In the genomic region with DNA sequence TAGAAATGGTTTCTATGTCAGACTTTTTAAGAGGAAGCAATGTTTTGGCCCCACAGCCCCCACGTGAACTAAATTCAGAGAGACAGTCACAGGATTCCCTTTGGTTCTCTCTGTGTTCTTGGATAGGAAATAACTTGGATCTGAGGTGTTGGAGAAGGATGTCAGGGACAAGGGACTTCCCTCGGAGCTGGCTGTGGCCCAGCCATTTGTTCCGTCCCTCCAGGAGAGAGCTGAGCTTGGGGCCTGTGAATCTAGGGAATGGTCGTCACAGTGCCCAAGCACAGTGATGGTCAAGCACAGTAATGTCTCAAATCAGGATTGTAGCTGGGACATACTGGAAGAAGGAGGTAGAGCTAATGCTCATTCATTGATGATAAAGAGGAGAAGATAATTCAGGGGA, we compare ENCODE assay signal across 1 cellular context.
TF ChIP-seq lines count a peak whose summit lies in the region.

No MANE protein-coding gene starts in this region.

TF ChIP-seq in IMR-90, 13 proteins besides CTCF, POLR2A, EP300 and RAD21:
- no peak for TF ChIP-seq FOS (IDR thresholded peaks at IDR 0.05; ENCODE audit: low read depth, low read length)
- TF ChIP-seq NFE2L2 (IDR thresholded peaks at IDR 0.05; ENCODE audit: low read depth, low read length), result no peak
- no peak for TF ChIP-seq SMC3 (IDR thresholded peaks at IDR 0.05; ENCODE audit: low read depth, low read length)
- no peak for TF ChIP-seq CHD1 (IDR thresholded peaks at IDR 0.05; ENCODE audit: low read depth, low read length)
- TF ChIP-seq MAZ (IDR thresholded peaks at IDR 0.05; ENCODE audit: borderline replicate concordance, low read depth, low read length), result no peak
- TF ChIP-seq MXI1 (IDR thresholded peaks at IDR 0.05; ENCODE audit: borderline replicate concordance, low read depth, low read length), result no peak
- TF ChIP-seq BHLHE40 (IDR thresholded peaks at IDR 0.05; ENCODE audit: low read depth, low read length), result no peak
- no peak for TF ChIP-seq RCOR1 (IDR thresholded peaks at IDR 0.05; ENCODE audit: insufficient replicate concordance, low read length)
- TF ChIP-seq MAFK (IDR thresholded peaks at IDR 0.05; ENCODE audit: low read depth, low read length), result no peak
- TF ChIP-seq, protein P1, sequence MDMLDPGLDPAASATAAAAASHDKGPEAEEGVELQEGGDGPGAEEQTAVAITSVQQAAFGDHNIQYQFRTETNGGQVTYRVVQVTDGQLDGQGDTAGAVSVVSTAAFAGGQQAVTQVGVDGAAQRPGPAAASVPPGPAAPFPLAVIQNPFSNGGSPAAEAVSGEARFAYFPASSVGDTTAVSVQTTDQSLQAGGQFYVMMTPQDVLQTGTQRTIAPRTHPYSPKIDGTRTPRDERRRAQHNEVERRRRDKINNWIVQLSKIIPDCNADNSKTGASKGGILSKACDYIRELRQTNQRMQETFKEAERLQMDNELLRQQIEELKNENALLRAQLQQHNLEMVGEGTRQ (IDR thresholded peaks at IDR 0.05; ENCODE audit: low read depth, low read length), result no peak
- TF ChIP-seq RFX5 (IDR thresholded peaks at IDR 0.05; ENCODE audit: low read depth, low read length), result no peak
- no peak for TF ChIP-seq ELK1 (IDR thresholded peaks at IDR 0.05; ENCODE audit: borderline replicate concordance, low read depth, low read length)
- no peak for TF ChIP-seq CEBPB (IDR thresholded peaks at IDR 0.05; ENCODE audit: low read depth, low read length)
